In genomic region chr6:70413114-70413828, GRCh38 we compare ENCODE assay signal across 8 cellular contexts. TPM values are rescaled to one million over a fixed set of nuclear protein-coding genes. Genes with fewer than 3 reads are reported as not detected.
A peak's percentile ranks its signal among the peaks of the same experiment; 100 is the strongest.
DNase-seq lines count a peak whose midpoint lies in the region; ATAC-seq, FAIRE-seq and TF ChIP-seq lines count a peak whose summit lies in the region.

Gene FAM135A (plus strand): TSS chr6:70413508. CDS start chr6:70428343, 14,835 bp downstream.

- peaks cover 17% of the 10 kb centered on the region for H3K4me1 ChIP-seq in keratinocyte (ENCODE audit: control insufficient read depth, extremely low read depth, insufficient read depth, low read length)

- H3K9ac ChIP-seq in keratinocyte (ENCODE audit: control insufficient read depth, extremely low read depth, insufficient read depth, low read length) = peak within 1 kb of the TSS; percentile 96

- H2AFZ ChIP-seq in keratinocyte (ENCODE audit: control insufficient read depth, low read length) = peak within 1 kb of the TSS; percentile 93

- H3K27me3 ChIP-seq in keratinocyte (ENCODE audit: control insufficient read depth, extremely low read depth, insufficient read depth, low read length) = no peaks in the 10 kb centered on the region

- TF ChIP-seq POLR2A in GM18951 (IDR thresholded peaks at IDR 0.05; ENCODE audit: extremely low read depth, insufficient read depth, insufficient read length) = peak; percentile 78

- H3K36me3 ChIP-seq in keratinocyte (ENCODE audit: control insufficient read depth in 2 of 2, extremely low read depth in 1 of 2, insufficient read depth in 2 of 2, low read length in 2 of 2) = no peaks in the 10 kb centered on the region

- peaks cover 22% of the 10 kb centered on the region for H3K79me2 ChIP-seq in keratinocyte (ENCODE audit: control insufficient read depth, insufficient read depth, low read length)

- H3K4me2 ChIP-seq in keratinocyte (ENCODE audit: control insufficient read depth, extremely low read depth, insufficient read depth, low read depth, low read length) = peak within 1 kb of the TSS; percentile 90

- ATAC-seq in HG03196 (IDR thresholded peaks at IDR 0.05; ENCODE audit: unreplicated experiment) = peak; percentile 89

- no peaks in the 10 kb centered on the region for H4K20me1 ChIP-seq in keratinocyte (ENCODE audit: control insufficient read depth, extremely low read depth, insufficient read depth, low read length)

- peak within 1 kb of the TSS; percentile 89 to 99 (median 99) for H3K4me3 ChIP-seq in keratinocyte (ENCODE audit: control insufficient read depth in 2 of 3, extremely low read depth in 1 of 3, insufficient read depth in 2 of 3, low read depth in 1 of 3, low read length in 3 of 3)

- FAIRE-seq in keratinocyte (lab: Jason Lieb, UNC) = peak; percentile 89

- no peaks in the 10 kb centered on the region for H3K9me1 ChIP-seq in keratinocyte (ENCODE audit: control insufficient read depth, extremely low read depth, insufficient read depth, low read length)

- in situ Hi-C loops in GM18951 (cut with MboI; ENCODE audit: low sequenced_read_pairs, unreplicated experiment) = no loop called here

- H3K27ac ChIP-seq in keratinocyte (ENCODE audit: control insufficient read depth, insufficient read depth, low read length) = peak within 1 kb of the TSS; percentile 94

- dilution Hi-C loops in keratinocyte (cut with MboI; ENCODE audit: extremely low pct_ligation_motif_present, low sequenced_read_pairs) = no loop called here

- TF ChIP-seq CTCF in keratinocyte (optimal IDR thresholded peaks at IDR 0.05 in 1 of 3, IDR thresholded peaks at IDR 0.05 in 1 of 3, conservative IDR thresholded peaks at IDR 0.05 in 1 of 3; ENCODE audit: extremely low read depth in 1 of 3, insufficient read depth in 2 of 3, low read length in 3 of 3) = no peak

- DNase-seq in AG08395 (ENCODE audit: low spot score) (peak; percentile 97), NCI-H345 (lab: John Stamatoyannopoulos, UW) (peak; percentile 99), cerebellum (ENCODE audit: low spot score) (peak; percentile 99), keratinocyte (ENCODE audit: low read depth, low spot score) (peak; percentile 86)
- DNase-seq in activated CD4-positive, CD25-positive, alpha-beta regulatory T cell treated with anti-CD3 and anti-CD28 coated beads, Interleukin-2, amount 50 U/mL, for 72 hours = peak; percentile 98
- peak; percentile 86 for DNase-seq in stimulated activated CD4-positive, alpha-beta T cell treated with anti-CD3 and anti-CD28 coated beads, Interleukin-15, amount 100 ng/mL, for 1 hour (ENCODE audit: low read depth in 1 of 2, low spot score in 1 of 2)

- H3K9me3 ChIP-seq in keratinocyte (ENCODE audit: control insufficient read depth, low read depth, low read length) = no peaks in the 10 kb centered on the region

RNA-seq across cellular contexts. Expression of gene FAM135A, which starts in this region (rescaled TPM):
- 83.0 TPM for total RNA-seq in cerebellum
- polyA plus RNA-seq in keratinocyte = 13.8 to 21.3 TPM (median 15.9 TPM) in 3 replicates
- polyA plus RNA-seq in keratinocyte (2011; ENCODE audit: low read depth) = 32.6 TPM
- 8.2 and 18.7 TPM in 2 replicates for polyA plus RNA-seq in keratinocyte (2011; cell fraction: cytosol; rRNA removed)
- 16.8 and 27.8 TPM in 2 replicates for polyA plus RNA-seq in keratinocyte (2011; cell fraction: nucleus; rRNA removed)
- 9.8 and 26.5 TPM in 2 replicates for polyA plus RNA-seq in keratinocyte (2012; ENCODE audit: low replicate concordance)
- 6.1 to 51.2 TPM (median 27.1 TPM) in 3 replicates for polyA minus RNA-seq in keratinocyte
- polyA minus RNA-seq in keratinocyte (2011; cell fraction: cytosol; rRNA and poly(A)+ RNA removed) = 11.7 TPM
- 49.1 and 71.7 TPM in 2 replicates for polyA minus RNA-seq in keratinocyte (2011; cell fraction: nucleus; rRNA and poly(A)+ RNA removed)

Comparison
In these comparisons a context has a peak if more than half of its experiments do, and no peak if none do; other contexts are left out.
1. Peak in every context shown above with its lines: DNase-seq, ATAC-seq, H3K4me3 ChIP-seq and H3K27ac ChIP-seq.